Comparison of ENCODE assay signal across 22 cellular contexts in genomic region chr6:168124921-168125320, GRCh38. TPM values are rescaled to one million over a fixed set of nuclear protein-coding genes. Genes with fewer than 3 reads are reported as not detected.
"Had no signal": no experiment of that assay in that cellular context is flagged by ENCODE, and none has a peak within 500 bp of the region (broad histone marks: within the 10 kb centered on the region; RNA-seq: fewer than 3 reads in every experiment).

No MANE protein-coding gene starts in this region.

- H3K27me3 ChIP-seq: neural progenitor cell, ovary, thyroid gland had no signal

- H3K27ac ChIP-seq: epithelial cell of prostate, neural progenitor cell, ovary, thyroid gland had no signal

- H3K36me3 ChIP-seq: neural progenitor cell, ovary, thyroid gland had no signal

- H3K4me1 Mint-ChIP-seq: activated B cell treated with CpG ODN at 0.5 μM for 24 hours; memory B cell; naive thymus-derived CD4-positive, alpha-beta T cell had no signal

- H3K27ac Mint-ChIP-seq: activated B cell treated with CpG ODN at 0.5 μM for 24 hours; activated naive CD8-positive, alpha-beta T cell; memory B cell; naive thymus-derived CD4-positive, alpha-beta T cell; neural progenitor cell; T-helper 2 cell treated with Interferon-gamma antibody and Interleukin-4, amounts not matched to agents 5 μg/mL and 100 μg/mL, for 36 hours had no signal

- H2AFZ ChIP-seq: neural progenitor cell had no signal

- H3K9me2 ChIP-seq: SK-N-SH had no signal

- H3K9ac ChIP-seq: neural progenitor cell, SK-N-SH had no signal

- H3K4me3 Mint-ChIP-seq: activated B cell treated with CpG ODN at 0.5 μM for 24 hours; activated naive CD8-positive, alpha-beta T cell; memory B cell; naive thymus-derived CD4-positive, alpha-beta T cell; neural progenitor cell; T-helper 2 cell treated with Interferon-gamma antibody and Interleukin-4, amounts not matched to agents 5 μg/mL and 100 μg/mL, for 36 hours had no signal

- H3K9me3 Mint-ChIP-seq: activated B cell treated with CpG ODN at 0.5 μM for 24 hours had no signal

- H3K9me3 ChIP-seq: mucosa of descending colon, ovary, thyroid gland had no signal

- H3K27me3 Mint-ChIP-seq: activated B cell treated with CpG ODN at 0.5 μM for 24 hours; activated naive CD8-positive, alpha-beta T cell; memory B cell had no signal

- H3K4me3 ChIP-seq: mucosa of descending colon, neural progenitor cell, ovary, thyroid gland had no signal

- ATAC-seq: left ventricle myocardium superior; mucosa of descending colon; naive thymus-derived CD4-positive, alpha-beta T cell; sciatic nerve had no signal

- DNase-seq: activated B cell treated with CpG ODN at 0.5 μM for 24 hours; activated CD4-positive, alpha-beta T cell treated with anti-CD3 and anti-CD28 coated beads for 48 hours; activated gamma-delta T cell treated with Interleukin-2 at 50 U/mL for 16 hours; foreskin melanocyte; glutamatergic neuron; kidney glomerular epithelial cell; left ventricle myocardium superior; mucosa of descending colon; naive thymus-derived CD4-positive, alpha-beta T cell; SK-N-SH; stimulated activated CD8-positive, alpha-beta memory T cell treated with anti-CD3 and anti-CD28 coated beads, Interleukin-4, amount 100 ng/mL, for 48 hours; stimulated activated naive CD4-positive, alpha-beta T cell; thyroid gland had no signal

- H3K36me3 Mint-ChIP-seq: activated naive CD8-positive, alpha-beta T cell; memory B cell; naive thymus-derived CD4-positive, alpha-beta T cell; neural progenitor cell had no signal

- H3K4me1 ChIP-seq: neural progenitor cell, thyroid gland had no signal

- H3K4me2 ChIP-seq: neural progenitor cell, SK-N-SH had no signal

RNA-seq across cellular contexts. Expression of gene FRMD1, which starts 45.9 kb away (rescaled TPM):
- total RNA-seq: activated B cell treated with CpG ODN at 0.5 μM for 24 hours; dermis microvascular lymphatic vessel endothelial cell; fibroblast of lung; naive thymus-derived CD4-positive, alpha-beta T cell had no signal
